In genomic region chr9:98108540-98109031, GRCh38 we compare ENCODE assay signal across 8 cellular contexts. TPM values are rescaled to one million over a fixed set of nuclear protein-coding genes. Genes with fewer than 3 reads are reported as not detected.
DNase-seq lines count a peak whose midpoint lies in the region; ATAC-seq lines count a peak whose summit lies in the region.

No MANE protein-coding gene starts in this region.

- peak; percentile 67 for ATAC-seq in HG03025 (IDR thresholded peaks at IDR 0.05; ENCODE audit: low FRiP score, unreplicated experiment)
- ATAC-seq in stimulated activated naive CD8-positive, alpha-beta T cell treated with anti-CD3 and anti-CD28 coated beads, Interleukin-15, Interleukin-2, amounts not matched to agents 100 U/mL and 50 U/mL, for 24 hours = peak; percentile 88
- ATAC-seq in HG03439 (IDR thresholded peaks at IDR 0.05; ENCODE audit: unreplicated experiment) = no peak

- H3K27me3 ChIP-seq in mesendoderm (ENCODE audit: insufficient read depth, low read length, poor library complexity) = no peaks in the 10 kb centered on the region

- H3K4me3 Mint-ChIP-seq in activated naive CD4-positive, alpha-beta T cell treated with anti-CD3 and anti-CD28 coated beads for 36 hours = peak overlapping the region; percentile 53

- H3K27ac Mint-ChIP-seq in activated naive CD4-positive, alpha-beta T cell treated with anti-CD3 and anti-CD28 coated beads for 36 hours = peak overlapping the region; percentile 94

- no CpG with 5 or more reads among the region's 5 CpGs for WGBS in mesendoderm (ENCODE audit: extremely low coverage, insufficient coverage, low lambda C conversion rate)

- no peak overlapping the region for H2BK15ac ChIP-seq in mesendoderm (replicated peaks; ENCODE audit: low read depth)

- no peaks in the 10 kb centered on the region for H3K27me3 Mint-ChIP-seq in activated naive CD4-positive, alpha-beta T cell treated with anti-CD3 and anti-CD28 coated beads for 36 hours (ENCODE audit: low read depth)

- H4K8ac ChIP-seq in mesendoderm (ENCODE audit: low read depth, low read length) = no peak overlapping the region

- no peak overlapping the region for H3K27ac ChIP-seq in mesendoderm (ENCODE audit: low read depth, low read length)

- DNase-seq in activated naive CD4-positive, alpha-beta T cell treated with anti-CD3 and anti-CD28 coated beads for 36 hours = peak; percentile 57
- no peak for DNase-seq in activated naive CD4-positive, alpha-beta T cell treated with Interleukin-2 at 50 U/mL for 16 hours
- DNase-seq in activated CD4-positive, alpha-beta T cell treated with anti-CD3 and anti-CD28 coated beads, Interleukin-2, amount 50 U/mL, for 1 hour = peak; percentile 22
- no peak for DNase-seq in stimulated activated naive CD8-positive, alpha-beta T cell treated with anti-CD3 and anti-CD28 coated beads, Interleukin-15, Interleukin-2, amounts not matched to agents 100 U/mL and 50 U/mL, for 24 hours
- no peak for DNase-seq in mesendoderm
- DNase-seq in SK-N-DZ (ENCODE audit: low spot score) = no peak

- no peak overlapping the region for H3K56ac ChIP-seq in mesendoderm (ENCODE audit: low read length)

- peaks cover 53% of the 10 kb centered on the region for H3K36me3 Mint-ChIP-seq in activated naive CD4-positive, alpha-beta T cell treated with anti-CD3 and anti-CD28 coated beads for 36 hours (ENCODE audit: low read depth)

- no peak overlapping the region for H3K9ac ChIP-seq in mesendoderm (ENCODE audit: low read length)

- no peak overlapping the region for H2BK5ac ChIP-seq in mesendoderm (ENCODE audit: low read length)

- H3K23ac ChIP-seq in mesendoderm (ENCODE audit: low read length) = no peak overlapping the region

- intact Hi-C loops in activated naive CD4-positive, alpha-beta T cell treated with anti-CD3 and anti-CD28 coated beads for 36 hours (cut with micrococcal nuclease) = loop anchor here (1.0 to 10.0 kb wide), 2 partner anchors 10 to 996 kb away; partner anchors contain the start of gene TGFBR1

- no peak overlapping the region for H2AK5ac ChIP-seq in mesendoderm (ENCODE audit: low read length)

- H3K4me1 Mint-ChIP-seq in activated naive CD4-positive, alpha-beta T cell treated with anti-CD3 and anti-CD28 coated beads for 36 hours (ENCODE audit: low read depth) = peaks cover 72% of the 10 kb centered on the region

- H4K5ac ChIP-seq in mesendoderm (ENCODE audit: low read length) = no peak overlapping the region

- CTCF ChIA-PET in activated naive CD4-positive, alpha-beta T cell treated with anti-CD3 and anti-CD28 coated beads for 36 hours (lab: Charles Lee) = interaction anchor here (0.8 to 1.4 kb wide), 2 partner anchors 9 to 35 kb away, joined by 4 read pairs; no protein-coding TSS in a partner anchor

- no peak overlapping the region for H2BK120ac ChIP-seq in mesendoderm (ENCODE audit: low read depth, low read length)

- no peaks in the 10 kb centered on the region for H3K36me3 ChIP-seq in mesendoderm (ENCODE audit: control insufficient read depth, insufficient read depth, low read length)

- H3K4me2 ChIP-seq in mesendoderm (ENCODE audit: low read length) = no peak overlapping the region

- H3K4ac ChIP-seq in mesendoderm (ENCODE audit: low read depth, low read length) = no peak overlapping the region

- no peaks in the 10 kb centered on the region for H3K79me2 ChIP-seq in mesendoderm (ENCODE audit: control insufficient read depth, insufficient read depth, low read length)

- H3K4me3 ChIP-seq in mesendoderm (ENCODE audit: low read length) = no peak overlapping the region

- no peaks in the 10 kb centered on the region for H3K4me1 ChIP-seq in mesendoderm (ENCODE audit: control insufficient read depth, low read depth, low read length)

- H3K9me3 Mint-ChIP-seq in activated naive CD4-positive, alpha-beta T cell treated with anti-CD3 and anti-CD28 coated beads for 36 hours = peaks cover 4% of the 10 kb centered on the region

- no peaks in the 10 kb centered on the region for H3K79me1 ChIP-seq in mesendoderm (ENCODE audit: low read length)

- H3K18ac ChIP-seq in mesendoderm (ENCODE audit: low read length) = no peak overlapping the region

RNA-seq across cellular contexts. Expression of gene TRIM14, which starts 10.4 kb away (rescaled TPM):
- 10 to 100 TPM; 49.6 to 55.0 TPM for total RNA-seq in activated naive CD4-positive, alpha-beta T cell treated with anti-CD3 and anti-CD28 coated beads for 36 hours
- 7.3 TPM for polyA plus RNA-seq in mesendoderm (2013, experiment 1 of 2)
- 7.3 TPM for polyA plus RNA-seq in mesendoderm (2013, experiment 2 of 2)
- 10.3 and 10.5 TPM in 2 replicates for polyA plus RNA-seq in SK-N-DZ (2014; cell fraction: cytosol; rRNA removed)
- polyA plus RNA-seq in SK-N-DZ (2014; cell fraction: nucleus; rRNA removed) = 5.2 and 14.6 TPM in 2 replicates

RNA-seq across cellular contexts. Expression of gene NANS, which starts 52.1 kb away (rescaled TPM):
- total RNA-seq in activated naive CD4-positive, alpha-beta T cell treated with anti-CD3 and anti-CD28 coated beads for 36 hours = 10 to 100 TPM; 46.1 to 51.0 TPM
- 82.6 TPM for polyA plus RNA-seq in mesendoderm (2013, experiment 1 of 2)
- 83.9 TPM for polyA plus RNA-seq in mesendoderm (2013, experiment 2 of 2)
- 53.1 and 63.8 TPM in 2 replicates for polyA plus RNA-seq in SK-N-DZ (2014; cell fraction: cytosol; rRNA removed)
- 26.3 and 35.6 TPM in 2 replicates for polyA plus RNA-seq in SK-N-DZ (2014; cell fraction: nucleus; rRNA removed)

Comparison
In these comparisons a context has a peak if more than half of its experiments do, and no peak if none do; other contexts are left out.
1. DNase-seq: peak in activated naive CD4-positive, alpha-beta T cell treated with anti-CD3 and anti-CD28 coated beads for 36 hours (single experiment) and activated CD4-positive, alpha-beta T cell treated with anti-CD3 and anti-CD28 coated beads, Interleukin-2, amount 50 U/mL, for 1 hour (single experiment); none in activated naive CD4-positive, alpha-beta T cell treated with Interleukin-2 at 50 U/mL for 16 hours (single experiment), stimulated activated naive CD8-positive, alpha-beta T cell treated with anti-CD3 and anti-CD28 coated beads, Interleukin-15, Interleukin-2, amounts not matched to agents 100 U/mL and 50 U/mL, for 24 hours (single experiment), mesendoderm (single experiment) and SK-N-DZ (single experiment).